8 cellular contexts compared by ENCODE assay signal in genomic region chr9:123268950-123269302, GRCh38. TPM values are rescaled to one million over a fixed set of nuclear protein-coding genes. Genes with fewer than 3 reads are reported as not detected.
DNase-seq lines count a peak whose midpoint lies in the region; TF ChIP-seq lines count a peak whose summit lies in the region.

No MANE protein-coding gene starts in this region.

- peak overlapping the region; percentile 78 for H3K4me3 Mint-ChIP-seq in activated CD4-positive, alpha-beta T cell treated with anti-CD3 and anti-CD28 coated beads, Interleukin-2, amount 10 ng/mL, durations not matched to agents 24 days and 14 days

- DNase-seq in activated CD4-positive, alpha-beta T cell treated with anti-CD3 and anti-CD28 coated beads, Interleukin-2, amount 10 ng/mL, durations not matched to agents 24 days and 14 days: no peak
- no peak for DNase-seq in activated CD4-positive, alpha-beta T cell treated with anti-CD3 and anti-CD28 coated beads for 48 hours
- no peak for DNase-seq in lower leg skin (ENCODE audit: low spot score in 2 of 2)
- DNase-seq in stimulated activated naive CD4-positive, alpha-beta T cell treated with Interleukin-2 at 50 U/mL for 16 hours (lab: John Stamatoyannopoulos, UW): no peak
- no peak for DNase-seq in nucleus accumbens (lab: John Stamatoyannopoulos, UW)
- DNase-seq in activated CD4-positive, CD25-positive, alpha-beta regulatory T cell treated with anti-CD3 and anti-CD28 coated beads, Interleukin-2, amount 50 U/mL, for 72 hours: no peak

- TF ChIP-seq POLR2A in lower leg skin (IDR thresholded peaks at IDR 0.05): no peak

- H3K27me3 Mint-ChIP-seq in activated CD4-positive, alpha-beta T cell treated with anti-CD3 and anti-CD28 coated beads, Interleukin-2, amount 10 ng/mL, durations not matched to agents 24 days and 14 days: peaks cover 13% of the 10 kb centered on the region

- H3K4me3 ChIP-seq in lower leg skin (ENCODE audit: low read depth, poor library complexity, severe bottlenecking) (peak overlapping the region; percentile 36), thymus (ENCODE audit: low read length) (peak overlapping the region; percentile 94)

- H3K27ac ChIP-seq in angular gyrus (ENCODE audit: low read depth, low read length) (peak overlapping the region; percentile 87), thymus (ENCODE audit: low read depth) (peak overlapping the region; percentile 86)

- no peaks in the 10 kb centered on the region for H3K27me3 ChIP-seq in thymus (ENCODE audit: control insufficient read depth, insufficient read depth)

- no peaks in the 10 kb centered on the region for H3K36me3 Mint-ChIP-seq in activated CD4-positive, alpha-beta T cell treated with anti-CD3 and anti-CD28 coated beads, Interleukin-2, amount 10 ng/mL, durations not matched to agents 24 days and 14 days (ENCODE audit: low read depth)

- H3K4me1 Mint-ChIP-seq in activated CD4-positive, alpha-beta T cell treated with anti-CD3 and anti-CD28 coated beads, Interleukin-2, amount 10 ng/mL, durations not matched to agents 24 days and 14 days: peaks cover 29% of the 10 kb centered on the region

- H3K4me1 ChIP-seq in thymus (ENCODE audit: control insufficient read depth, insufficient read depth, low read length): peaks cover 14% of the 10 kb centered on the region

- H3K36me3 ChIP-seq in thymus (ENCODE audit: control insufficient read depth, insufficient read depth): no peaks in the 10 kb centered on the region

- H3K9me3 ChIP-seq in thymus (ENCODE audit: control insufficient read depth): no peaks in the 10 kb centered on the region

- intact Hi-C loops in activated CD4-positive, alpha-beta T cell treated with anti-CD3 and anti-CD28 coated beads, Interleukin-2, amount 10 ng/mL, durations not matched to agents 24 days and 14 days (cut with micrococcal nuclease): loop anchor here (1.0 to 5.0 kb wide), 4 partner anchors 33 to 364 kb away; partner anchors contain the start of gene RC3H2
- intact Hi-C loops in lower leg skin (cut with DNase I; ENCODE audit: low total_unique reads): no loop called here

- no peak overlapping the region for H3K27ac Mint-ChIP-seq in activated CD4-positive, alpha-beta T cell treated with anti-CD3 and anti-CD28 coated beads, Interleukin-2, amount 10 ng/mL, durations not matched to agents 24 days and 14 days

- WGBS in lower leg skin, 2 donors: 4 to 14% methylated on average over 2 to 6 of the region's 20 CpGs
- 1% methylated on average over 20 of the region's 20 CpGs for WGBS in thymus

- no peaks in the 10 kb centered on the region for H3K9me3 Mint-ChIP-seq in activated CD4-positive, alpha-beta T cell treated with anti-CD3 and anti-CD28 coated beads, Interleukin-2, amount 10 ng/mL, durations not matched to agents 24 days and 14 days

- TF ChIP-seq CTCF in lower leg skin (IDR thresholded peaks at IDR 0.05): no peak

RNA-seq across cellular contexts. Expression of gene STRBP, which starts 0.5 kb away (rescaled TPM):
- 25.1 and 25.8 TPM in 2 replicates for total RNA-seq in activated CD4-positive, alpha-beta T cell treated with anti-CD3 and anti-CD28 coated beads, Interleukin-2, amount 10 ng/mL, durations not matched to agents 24 days and 14 days
- total RNA-seq in lower leg skin: 10 to 100 TPM in 1 of 4 donors, 1 to 10 TPM in 3; 6.5 to 11.8 (median 8.8) TPM
- 41.8 TPM for polyA plus RNA-seq in thymus
